In genomic region chr1:8370046-8370881, GRCh38 we compare ENCODE assay signal across 8 cellular contexts. TPM values are rescaled to one million over a fixed set of nuclear protein-coding genes. Genes with fewer than 3 reads are reported as not detected.
DNase-seq lines count a peak whose midpoint lies in the region; ATAC-seq and TF ChIP-seq lines count a peak whose summit lies in the region.

No MANE protein-coding gene starts in this region.

- H3K27me3 ChIP-seq in heart right ventricle (no peaks in the 10 kb centered on the region), muscle layer of colon (ENCODE audit: control insufficient read depth in 1 of 2, insufficient read depth in 2 of 2, low read length in 2 of 2) (no peaks in the 10 kb centered on the region)

- H3K4me1 ChIP-seq in heart right ventricle (peaks cover 38 to 99% (median 86%) of the 10 kb centered on the region in 9 donors), muscle layer of colon (ENCODE audit: insufficient read depth, low read length) (peaks cover 95% of the 10 kb centered on the region)

- H3K9me3 ChIP-seq in heart right ventricle, result no peaks in the 10 kb centered on the region
- no peaks in the 10 kb centered on the region for H3K9me3 ChIP-seq in muscle layer of colon (ENCODE audit: low read length)

- no peak overlapping the region for H3K4me3 Mint-ChIP-seq in T-helper 2 cell treated with Interferon-gamma antibody and Interleukin-4, amounts not matched to agents 5 μg/mL and 100 μg/mL, for 36 hours

- no peak for TF ChIP-seq CTCF in heart right ventricle (IDR thresholded peaks at IDR 0.05)

- H3K27ac Mint-ChIP-seq in T-helper 2 cell treated with Interferon-gamma antibody and Interleukin-4, amounts not matched to agents 5 μg/mL and 100 μg/mL, for 36 hours, result no peak overlapping the region

- H3K27me3 Mint-ChIP-seq in T-helper 2 cell treated with Interferon-gamma antibody and Interleukin-4, amounts not matched to agents 5 μg/mL and 100 μg/mL, for 36 hours (ENCODE audit: low read depth), result no peaks in the 10 kb centered on the region

- H3K9me3 Mint-ChIP-seq in T-helper 2 cell treated with Interferon-gamma antibody and Interleukin-4, amounts not matched to agents 5 μg/mL and 100 μg/mL, for 36 hours, result no peaks in the 10 kb centered on the region

- 57 to 61% methylated on average over 14 of the region's 14 CpGs for WGBS in heart right ventricle, 2 donors

- no peak for ATAC-seq in heart right ventricle
- no peak for ATAC-seq in left cardiac atrium

- H3K4me3 ChIP-seq in heart right ventricle, result peak overlapping the region in 1 of 10 donors; percentile 20
- peak overlapping the region in 1 of 2 donors; percentile 28 for H3K4me3 ChIP-seq in muscle layer of colon (ENCODE audit: low read depth in 1 of 2, low read length in 2 of 2)

- peak overlapping the region; percentile 57 to 93 (median 87) for H3K27ac ChIP-seq in heart right ventricle
- peak overlapping the region; percentile 86 for H3K27ac ChIP-seq in caudate nucleus (ENCODE audit: low read depth, low read length)
- H3K27ac ChIP-seq in muscle layer of colon (ENCODE audit: low read depth, low read length), result peak overlapping the region; percentile 75

- H3K9ac ChIP-seq in muscle layer of colon (ENCODE audit: low read length), result peak overlapping the region; percentile 29

- DNase-seq in heart right ventricle (peak in 1 of 2 donors; percentile 17), left cardiac atrium (no peak), caudate nucleus (lab: John Stamatoyannopoulos, UW) (peak in 5 of 61 donors; percentile 32 to 49 (median 33)), iPS-NIHi7 (ENCODE audit: extremely low spot score) (no peak), AML-193 (lab: John Stamatoyannopoulos, UW) (no peak), epidermal melanocyte (ENCODE audit: insufficient read length, low spot score) (no peak)
- DNase-seq in T-helper 2 cell treated with Interferon-gamma antibody and Interleukin-4, amounts not matched to agents 5 μg/mL and 100 μg/mL, for 36 hours (ENCODE audit: low spot score), result no peak

- peaks cover 6% of the 10 kb centered on the region for H3K36me3 Mint-ChIP-seq in T-helper 2 cell treated with Interferon-gamma antibody and Interleukin-4, amounts not matched to agents 5 μg/mL and 100 μg/mL, for 36 hours (ENCODE audit: low read depth)

- H3K4me1 Mint-ChIP-seq in T-helper 2 cell treated with Interferon-gamma antibody and Interleukin-4, amounts not matched to agents 5 μg/mL and 100 μg/mL, for 36 hours (ENCODE audit: low read depth), result peaks cover 10% of the 10 kb centered on the region

- intact Hi-C loops in heart right ventricle (cut with DNase I), result loop anchor here in 8 of 10 donors (5.0 kb wide), 2 partner anchors 37 to 52 kb away; no protein-coding TSS in a partner anchor
- intact Hi-C loops in left cardiac atrium (cut with DNase I), result loop anchor here (5.0 to 10.0 kb wide), 3 partner anchors 37 to 155 kb away; no protein-coding TSS in a partner anchor

- H3K36me3 ChIP-seq in heart right ventricle (peaks cover 0 to 52% (median 0%) of the 10 kb centered on the region in 9 donors), muscle layer of colon (ENCODE audit: insufficient read depth, low read length) (peaks cover 12% of the 10 kb centered on the region)

RNA-seq across cellular contexts. Expression of gene SLC45A1, which starts 52.4 kb away (rescaled TPM):
- total RNA-seq in heart right ventricle, result 1 to 10 TPM in 7 of 10 donors, under 1 TPM in 3; 0.53 to 2.7 (median 1.5) TPM
- 1 to 10 TPM; 3.2 to 4.1 TPM for polyA plus RNA-seq in heart right ventricle
- total RNA-seq in left cardiac atrium, result 1 to 10 TPM; 1.8 to 2.2 TPM
